Comparison of ENCODE assay signal across 28 cellular contexts in genomic region chr6:99789767-99790166, GRCh38.
DNase-seq lines count a peak whose midpoint lies in the region; ATAC-seq lines count a peak whose summit lies in the region.
"Had no signal": no experiment of that assay in that cellular context is flagged by ENCODE, and none has a peak within 500 bp of the region (broad histone marks: within the 10 kb centered on the region; RNA-seq: fewer than 3 reads in every experiment).

No MANE protein-coding gene starts in this region.

- DNase-seq in dedifferentiated amniotic fluid mesenchymal stem cell (ENCODE audit: extremely low spot score) (no peak), amygdala (lab: John Stamatoyannopoulos, UW) (no peak), NCI-H2227 (lab: John Stamatoyannopoulos, UW; ENCODE audit: unreplicated experiment) (no peak)
- DNase-seq: activated CD4-positive, alpha-beta T cell treated with anti-CD3 and anti-CD28 coated beads for 48 hours; activated effector memory CD4-positive, alpha-beta T cell treated with anti-CD3 and anti-CD28 coated beads, Interleukin-2, amount 50 U/mL, for 16 hours; activated T-cell treated with anti-CD3 and anti-CD28 coated beads, Interleukin-2, amount 50 U/mL, for 1 hour; caudate nucleus; dermis blood vessel endothelial cell; DMS79; esophagus squamous epithelium; GDM1; hippocampal formation; immature natural killer cell; KBM-7; left colon; MG63; NCI-H1105 treated with DMSO at 0.1 percent for 48 hours; NCI-H2029; NCI-H446 treated with DMSO at 0.1 percent for 48 hours; stimulated activated CD4-positive, alpha-beta T cell treated with anti-CD3 and anti-CD28 coated beads, Interleukin-1b, Interleukin-23, amount 100 ng/mL, for 48 hours; stimulated activated CD8-positive, alpha-beta memory T cell treated with anti-CD3 and anti-CD28 coated beads, Interleukin-4, amount 100 ng/mL, for 48 hours; stomach; thyroid gland had no signal

- ATAC-seq in GM18909 (IDR thresholded peaks at IDR 0.05; ENCODE audit: poor library complexity, unreplicated experiment) (peak; percentile 42), GM21619 (IDR thresholded peaks at IDR 0.05; ENCODE audit: unreplicated experiment) (peak; percentile 59), HG02798 (IDR thresholded peaks at IDR 0.05; ENCODE audit: poor library complexity, unreplicated experiment) (peak; percentile 67), HG03460 (IDR thresholded peaks at IDR 0.05; ENCODE audit: unreplicated experiment) (peak; percentile 53), HG03025 (IDR thresholded peaks at IDR 0.05; ENCODE audit: low FRiP score, unreplicated experiment) (no peak)
- ATAC-seq: left colon had no signal
